Comparison of ENCODE assay signal across 8 cellular contexts in genomic region chr12:51269174-51270066, GRCh38. TPM values are rescaled to one million over a fixed set of nuclear protein-coding genes. Genes with fewer than 3 reads are reported as not detected.
DNase-seq lines count a peak whose midpoint lies in the region; ATAC-seq and TF ChIP-seq lines count a peak whose summit lies in the region.

No MANE protein-coding gene starts in this region.

- peak overlapping the region; percentile 64 to 83 (median 82) for H3K27ac ChIP-seq in body of pancreas

- peaks cover 22% of the 10 kb centered on the region for H3K4me1 ChIP-seq in body of pancreas

- ATAC-seq in GM18907 (IDR thresholded peaks at IDR 0.05; ENCODE audit: unreplicated experiment) (peak; percentile 42), HG03460 (IDR thresholded peaks at IDR 0.05; ENCODE audit: unreplicated experiment) (peak; percentile 38), T-helper 17 cell (peak; percentile 78), body of pancreas (peak; percentile 79), HG02938 (IDR thresholded peaks at IDR 0.05; ENCODE audit: unreplicated experiment) (no peak)

- peak; percentile 65 for DNase-seq in 8988T
- peak; percentile 38 to 42 (median 41) for DNase-seq in T-helper 17 cell
- peak; percentile 75 to 83 (median 77) for DNase-seq in body of pancreas
- DNase-seq in iris pigment epithelial cell (ENCODE audit: low read depth) = peak; percentile 27
- peak; percentile 63 to 66 for DNase-seq in stimulated activated CD4-positive, alpha-beta T cell treated with anti-CD3 and anti-CD28 coated beads, Interleukin-2, amount 100 ng/mL, for 24 hours

- H3K4me3 ChIP-seq in body of pancreas = peak overlapping the region; percentile 59 to 77

- H3K27me3 ChIP-seq in body of pancreas = no peaks in the 10 kb centered on the region

- H3K4me3 Mint-ChIP-seq in T-helper 17 cell = peak overlapping the region; percentile 84

- TF ChIP-seq POLR2A in body of pancreas (IDR thresholded peaks at IDR 0.05) = peak in 2 of 3 donors; percentile 27 to 49

- intact Hi-C loops in body of pancreas (cut with DNase I) = loop anchor here (5.0 kb wide), 1 partner anchor 78 kb away; the partner anchor contains the start of gene CELA1

- H3K4me1 Mint-ChIP-seq in T-helper 17 cell = peaks cover 28% of the 10 kb centered on the region

- WGBS in body of pancreas, 2 donors = 8 to 49% methylated on average over 4 to 43 of the region's 59 CpGs

- H3K27me3 Mint-ChIP-seq in T-helper 17 cell = no peaks in the 10 kb centered on the region

- no peaks in the 10 kb centered on the region for H3K9me3 ChIP-seq in T-helper 17 cell (ENCODE audit: control insufficient read depth, low read length, poor library complexity, severe bottlenecking)
- no peaks in the 10 kb centered on the region for H3K9me3 ChIP-seq in body of pancreas

- H3K27ac Mint-ChIP-seq in T-helper 17 cell = peak overlapping the region; percentile 16

- peak in 6 of 7 experiments; percentile 32 to 64 (median 54) for TF ChIP-seq CTCF in body of pancreas (IDR thresholded peaks at IDR 0.05)

- H3K36me3 Mint-ChIP-seq in T-helper 17 cell (ENCODE audit: low read depth) = peaks cover 2% of the 10 kb centered on the region

- no peaks in the 10 kb centered on the region for H3K36me3 ChIP-seq in body of pancreas (replicated peaks in 1 of 2; ENCODE audit: insufficient read depth in 1 of 2, low read depth in 2 of 2)

RNA-seq across cellular contexts. Expression of gene SMAGP, which starts 0.8 kb away (rescaled TPM):
- total RNA-seq in T-helper 17 cell (1 to 10 TPM; 1.9 to 3.4 TPM), body of pancreas (1 to 10 TPM; 7.0 to 8.6 TPM)

RNA-seq across cellular contexts. Expression of gene DAZAP2, which starts 30.8 kb away (rescaled TPM):
- total RNA-seq in T-helper 17 cell (100 to 1,000 TPM; 273 to 335 TPM), body of pancreas (10 to 100 TPM; 77.1 to 87.7 TPM)

RNA-seq across cellular contexts. Expression of gene POU6F1, which starts 51.6 kb away (rescaled TPM):
- 10 to 100 TPM; 22.5 to 32.8 TPM for total RNA-seq in T-helper 17 cell
- 1 to 10 TPM; 6.2 to 9.6 TPM for total RNA-seq in body of pancreas

RNA-seq across cellular contexts. Expression of gene BIN2, which starts 54.6 kb away (rescaled TPM):
- total RNA-seq in T-helper 17 cell (100 to 1,000 TPM; 216 to 233 TPM), body of pancreas (1 to 10 TPM; 1.0 to 1.3 TPM)

Comparison
In these comparisons a context has a peak if more than half of its experiments do, and no peak if none do; other contexts are left out.
1. DNase-seq: peak in every context shown above with its lines; median percentile 77 in body of pancreas; 65 in 8988T; 64 in stimulated activated CD4-positive, alpha-beta T cell treated with anti-CD3 and anti-CD28 coated beads, Interleukin-2, amount 100 ng/mL, for 24 hours; 41 in T-helper 17 cell; 27 in iris pigment epithelial cell.